Comparison of ENCODE assay signal across 1 cellular context in the genomic region with DNA sequence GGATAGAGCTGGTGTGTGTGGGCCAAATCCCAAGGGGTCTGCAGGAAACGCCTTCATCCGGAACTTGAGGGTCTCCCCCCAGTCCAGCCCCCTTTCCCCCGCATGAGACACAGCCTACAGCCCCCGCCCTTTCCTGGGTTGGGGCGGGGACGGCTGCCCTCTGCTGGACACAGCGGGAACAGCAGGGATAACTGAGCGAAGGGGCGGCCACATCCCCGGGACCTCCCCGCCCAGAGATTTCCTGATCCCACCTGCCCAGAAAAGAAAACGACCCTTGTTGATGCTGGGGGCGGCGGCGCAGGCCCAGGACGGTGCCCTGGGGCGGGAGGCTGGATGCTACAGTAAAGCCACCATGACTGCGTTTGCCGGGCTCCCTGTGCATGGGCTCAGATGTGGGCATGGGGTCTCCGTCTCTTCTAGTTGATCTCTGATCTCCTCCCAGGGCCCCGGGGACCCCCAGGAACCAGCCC.
TF ChIP-seq lines count a peak whose summit lies in the region.

No MANE protein-coding gene starts in this region.

TF ChIP-seq in WTC11, 78 proteins besides CTCF, POLR2A, EP300 and RAD21 (continued from another document):
- TF ChIP-seq ZNF532 (CRISPR knock-in tag; IDR thresholded peaks at IDR 0.05; ENCODE audit: borderline replicate concordance) (no peak), SP1 (CRISPR knock-in tag; conservative IDR thresholded peaks at IDR 0.05) (no peak), CBFB (CRISPR knock-in tag; IDR thresholded peaks at IDR 0.05; ENCODE audit: low read depth) (no peak), ZNF512 (CRISPR knock-in tag; IDR thresholded peaks at IDR 0.05; ENCODE audit: borderline replicate concordance) (no peak), MAX (CRISPR knock-in tag; IDR thresholded peaks at IDR 0.05) (no peak), ZNF232 (CRISPR knock-in tag; IDR thresholded peaks at IDR 0.05) (no peak), E2F1 (CRISPR knock-in tag; IDR thresholded peaks at IDR 0.05) (no peak), ZBTB21 (CRISPR knock-in tag; IDR thresholded peaks at IDR 0.05; ENCODE audit: borderline replicate concordance) (no peak), PRDM15 (CRISPR knock-in tag; IDR thresholded peaks at IDR 0.05) (no peak), MXD4 (CRISPR knock-in tag; IDR thresholded peaks at IDR 0.05; ENCODE audit: borderline replicate concordance) (no peak), HMGXB4 (CRISPR knock-in tag; IDR thresholded peaks at IDR 0.05) (no peak), STAT6 (CRISPR knock-in tag; conservative IDR thresholded peaks at IDR 0.05; ENCODE audit: low read depth) (no peak)
- TF ChIP-seq, protein P1, sequence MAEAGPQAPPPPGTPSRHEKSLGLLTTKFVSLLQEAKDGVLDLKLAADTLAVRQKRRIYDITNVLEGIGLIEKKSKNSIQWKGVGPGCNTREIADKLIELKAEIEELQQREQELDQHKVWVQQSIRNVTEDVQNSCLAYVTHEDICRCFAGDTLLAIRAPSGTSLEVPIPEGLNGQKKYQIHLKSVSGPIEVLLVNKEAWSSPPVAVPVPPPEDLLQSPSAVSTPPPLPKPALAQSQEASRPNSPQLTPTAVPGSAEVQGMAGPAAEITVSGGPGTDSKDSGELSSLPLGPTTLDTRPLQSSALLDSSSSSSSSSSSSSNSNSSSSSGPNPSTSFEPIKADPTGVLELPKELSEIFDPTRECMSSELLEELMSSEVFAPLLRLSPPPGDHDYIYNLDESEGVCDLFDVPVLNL (CRISPR knock-in tag; IDR thresholded peaks at IDR 0.05; ENCODE audit: borderline replicate concordance, low read depth), result no peak
- TF ChIP-seq, protein P2, sequence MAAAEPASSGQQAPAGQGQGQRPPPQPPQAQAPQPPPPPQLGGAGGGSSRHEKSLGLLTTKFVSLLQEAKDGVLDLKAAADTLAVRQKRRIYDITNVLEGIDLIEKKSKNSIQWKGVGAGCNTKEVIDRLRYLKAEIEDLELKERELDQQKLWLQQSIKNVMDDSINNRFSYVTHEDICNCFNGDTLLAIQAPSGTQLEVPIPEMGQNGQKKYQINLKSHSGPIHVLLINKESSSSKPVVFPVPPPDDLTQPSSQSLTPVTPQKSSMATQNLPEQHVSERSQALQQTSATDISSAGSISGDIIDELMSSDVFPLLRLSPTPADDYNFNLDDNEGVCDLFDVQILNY (CRISPR knock-in tag; IDR thresholded peaks at IDR 0.05), result no peak
- TF ChIP-seq, protein P3, sequence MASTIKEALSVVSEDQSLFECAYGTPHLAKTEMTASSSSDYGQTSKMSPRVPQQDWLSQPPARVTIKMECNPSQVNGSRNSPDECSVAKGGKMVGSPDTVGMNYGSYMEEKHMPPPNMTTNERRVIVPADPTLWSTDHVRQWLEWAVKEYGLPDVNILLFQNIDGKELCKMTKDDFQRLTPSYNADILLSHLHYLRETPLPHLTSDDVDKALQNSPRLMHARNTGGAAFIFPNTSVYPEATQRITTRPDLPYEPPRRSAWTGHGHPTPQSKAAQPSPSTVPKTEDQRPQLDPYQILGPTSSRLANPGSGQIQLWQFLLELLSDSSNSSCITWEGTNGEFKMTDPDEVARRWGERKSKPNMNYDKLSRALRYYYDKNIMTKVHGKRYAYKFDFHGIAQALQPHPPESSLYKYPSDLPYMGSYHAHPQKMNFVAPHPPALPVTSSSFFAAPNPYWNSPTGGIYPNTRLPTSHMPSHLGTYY (CRISPR knock-in tag; IDR thresholded peaks at IDR 0.05), result no peak
